Comparison of ENCODE assay signal across 13 cellular contexts in the genomic region with DNA sequence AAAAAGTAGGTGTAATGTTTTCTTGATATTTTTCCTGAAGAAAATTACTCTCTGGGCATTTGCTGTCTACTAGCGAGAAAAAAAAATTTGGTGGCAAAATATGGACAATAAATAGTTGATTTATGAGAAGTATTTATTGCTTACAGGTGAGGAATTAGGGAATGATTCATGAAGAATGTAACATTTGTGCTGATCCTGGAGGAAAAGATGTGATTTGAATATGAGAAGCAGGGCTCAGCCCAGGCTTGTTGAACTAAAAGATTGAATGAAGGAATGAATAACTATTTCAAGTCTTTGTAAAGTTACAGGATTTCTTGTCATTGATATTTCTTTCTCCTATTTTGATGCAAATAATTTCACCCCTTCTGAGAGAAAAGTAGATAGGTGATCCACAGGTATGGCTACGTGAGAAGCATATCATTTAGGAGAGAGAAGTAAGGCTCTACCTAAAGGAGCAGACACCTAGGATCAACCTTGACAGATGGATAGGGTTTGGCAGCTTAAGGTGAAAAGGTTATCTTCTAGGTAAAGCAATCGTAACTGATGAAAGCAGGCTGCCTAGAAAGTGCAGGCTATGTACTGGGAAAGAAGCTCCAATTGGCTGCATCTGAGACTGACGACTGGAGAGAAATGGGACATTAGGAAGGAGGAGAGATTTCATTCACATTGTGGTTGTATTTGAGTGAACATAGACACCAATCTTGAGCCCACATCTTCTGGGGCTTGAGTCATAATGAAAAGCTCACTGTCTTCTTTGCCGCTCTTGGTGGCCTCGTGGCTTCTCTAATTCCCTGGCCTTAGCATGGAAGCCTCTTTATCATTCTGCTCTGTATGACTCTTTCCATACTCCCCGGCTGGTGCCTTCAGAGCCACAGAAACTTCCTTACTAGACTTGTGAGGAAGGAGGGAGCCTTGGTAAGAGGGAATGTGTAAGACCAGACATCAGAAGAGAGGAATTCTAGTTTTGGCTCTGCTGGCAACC.
A peak's percentile ranks its signal among the peaks of the same experiment; 100 is the strongest.
DNase-seq lines count a peak whose midpoint lies in the region; ATAC-seq, FAIRE-seq and TF ChIP-seq lines count a peak whose summit lies in the region.
"Had no signal": no experiment of that assay in that cellular context is flagged by ENCODE, and none has a peak within 500 bp of the region (broad histone marks: within the 10 kb centered on the region; RNA-seq: fewer than 3 reads in every experiment).

No MANE protein-coding gene starts in this region.

- no peaks in the 10 kb centered on the region for H3K36me3 ChIP-seq in HUES6 (ENCODE audit: control insufficient read depth, insufficient read depth, low read length)
- H3K36me3 ChIP-seq in bronchial epithelial cell (ENCODE audit: control insufficient read depth, insufficient read depth, low read length): no peaks in the 10 kb centered on the region
- no peaks in the 10 kb centered on the region for H3K36me3 ChIP-seq in mucosa of descending colon (ENCODE audit: low read depth)
- H3K36me3 ChIP-seq in kidney (ENCODE audit: control insufficient read depth in 1 of 2, insufficient read depth in 2 of 2, low read length in 2 of 2): no peaks in the 10 kb centered on the region
- H3K36me3 ChIP-seq: prostate gland had no signal

- no peak overlapping the region for H3K4me3 Mint-ChIP-seq in stimulated activated naive CD8-positive, alpha-beta T cell treated with anti-CD3 and anti-CD28 coated beads, Interleukin-15, amount 100 ng/mL, for 72 hours
- H3K4me3 Mint-ChIP-seq: IgD-negative memory B cell, T-cell had no signal

- DNase-seq in bronchial epithelial cell (ENCODE audit: low read depth) (peak; percentile 62), mucosa of descending colon (no peak), DMS53 treated with DMSO at 0.1 percent for 48 hours (lab: John Stamatoyannopoulos, UW; ENCODE audit: unreplicated experiment) (no peak), D721Med (ENCODE audit: insufficient read length, low spot score) (no peak), kidney (no peak)
- no peak for DNase-seq in stimulated activated naive CD8-positive, alpha-beta T cell treated with anti-CD3 and anti-CD28 coated beads, Interleukin-15, amount 100 ng/mL, for 72 hours
- DNase-seq: Calu3; stimulated activated CD4-positive, alpha-beta T cell treated with anti-CD3 and anti-CD28 coated beads, Interleukin-15, amount 100 ng/mL, for 24 hours; T-cell had no signal

- H3K27me3 Mint-ChIP-seq in stimulated activated naive CD8-positive, alpha-beta T cell treated with anti-CD3 and anti-CD28 coated beads, Interleukin-15, amount 100 ng/mL, for 72 hours: peaks cover 24% of the 10 kb centered on the region
- H3K27me3 Mint-ChIP-seq: IgD-negative memory B cell had no signal

- no peaks in the 10 kb centered on the region for H3K9me3 Mint-ChIP-seq in stimulated activated naive CD8-positive, alpha-beta T cell treated with anti-CD3 and anti-CD28 coated beads, Interleukin-15, amount 100 ng/mL, for 72 hours
- H3K9me3 Mint-ChIP-seq: T-cell had no signal

- peaks cover 68% of the 10 kb centered on the region for H3K4me1 ChIP-seq in HUES6 (ENCODE audit: control insufficient read depth, insufficient read depth, low read length)
- peaks cover 5% of the 10 kb centered on the region for H3K4me1 ChIP-seq in mucosa of descending colon (ENCODE audit: low read depth)
- no peaks in the 10 kb centered on the region for H3K4me1 ChIP-seq in kidney (ENCODE audit: control insufficient read depth in 1 of 2, insufficient read depth in 1 of 2, low read depth in 1 of 2, low read length in 2 of 2)

- H3K27me3 ChIP-seq in HUES6 (ENCODE audit: control insufficient read depth, insufficient read depth, low read length) (no peaks in the 10 kb centered on the region), bronchial epithelial cell (ENCODE audit: control insufficient read depth, insufficient read depth, low read length) (no peaks in the 10 kb centered on the region)

- H3K27ac ChIP-seq in HUES6 (ENCODE audit: low read depth, low read length) (peak overlapping the region; percentile 75), kidney (ENCODE audit: low read depth in 2 of 2, low read length in 2 of 2) (no peak overlapping the region)
- H3K27ac ChIP-seq: prostate gland had no signal

- intact Hi-C loops in mucosa of descending colon (cut with DNase I, micrococcal nuclease) (no loop called here), kidney (cut with DNase I) (no loop called here)

- no peak overlapping the region for H3K27ac Mint-ChIP-seq in stimulated activated naive CD8-positive, alpha-beta T cell treated with anti-CD3 and anti-CD28 coated beads, Interleukin-15, amount 100 ng/mL, for 72 hours
- H3K27ac Mint-ChIP-seq: IgD-negative memory B cell, T-cell had no signal

- no peaks in the 10 kb centered on the region for H3K9me3 ChIP-seq in HUES6 (ENCODE audit: control insufficient read depth, insufficient read depth, low read depth, low read length)
- no peaks in the 10 kb centered on the region for H3K9me3 ChIP-seq in mucosa of descending colon
- H3K9me3 ChIP-seq in kidney (ENCODE audit: control insufficient read depth in 1 of 2, low read length in 2 of 2): no peaks in the 10 kb centered on the region
- H3K9me3 ChIP-seq: prostate gland had no signal

- H3K4me3 ChIP-seq in HUES6 (ENCODE audit: low read depth, low read length) (no peak overlapping the region), bronchial epithelial cell (ENCODE audit: low read depth, low read length) (no peak overlapping the region), mucosa of descending colon (no peak overlapping the region), kidney (ENCODE audit: low read length in 2 of 2) (no peak overlapping the region)
- H3K4me3 ChIP-seq: prostate gland had no signal

- H3K9ac ChIP-seq in HUES6 (ENCODE audit: low read length) (peak overlapping the region; percentile 35), kidney (ENCODE audit: low read length in 2 of 2) (peak overlapping the region in 1 of 2 donors; percentile 12)

- H3K4me1 Mint-ChIP-seq in stimulated activated naive CD8-positive, alpha-beta T cell treated with anti-CD3 and anti-CD28 coated beads, Interleukin-15, amount 100 ng/mL, for 72 hours: no peaks in the 10 kb centered on the region
- H3K4me1 Mint-ChIP-seq: IgD-negative memory B cell, T-cell had no signal

- TF ChIP-seq CTCF in bronchial epithelial cell (IDR thresholded peaks at IDR 0.05; ENCODE audit: insufficient read depth, low read length, severe bottlenecking) (no peak), mucosa of descending colon (IDR thresholded peaks at IDR 0.05) (no peak), D721Med (IDR thresholded peaks at IDR 0.05; ENCODE audit: insufficient read depth, missing control alignments) (no peak), kidney (IDR thresholded peaks at IDR 0.05; ENCODE audit: borderline replicate concordance, extremely low read depth, insufficient read depth) (no peak)

- FAIRE-seq in bronchial epithelial cell (lab: Jason Lieb, UNC) (peak; percentile 13), D721Med (lab: Jason Lieb, UNC) (no peak), kidney (lab: Jason Lieb, UNC) (no peak)

- ATAC-seq in GM18868 (IDR thresholded peaks at IDR 0.05; ENCODE audit: unreplicated experiment) (peak; percentile 52), mucosa of descending colon (peak; percentile 18)
- ATAC-seq in stimulated activated naive CD8-positive, alpha-beta T cell treated with anti-CD3 and anti-CD28 coated beads, Interleukin-15, amount 100 ng/mL, for 72 hours: no peak
- ATAC-seq: T-cell had no signal
